Comparison of ENCODE assay signal across 23 cellular contexts in the genomic region with DNA sequence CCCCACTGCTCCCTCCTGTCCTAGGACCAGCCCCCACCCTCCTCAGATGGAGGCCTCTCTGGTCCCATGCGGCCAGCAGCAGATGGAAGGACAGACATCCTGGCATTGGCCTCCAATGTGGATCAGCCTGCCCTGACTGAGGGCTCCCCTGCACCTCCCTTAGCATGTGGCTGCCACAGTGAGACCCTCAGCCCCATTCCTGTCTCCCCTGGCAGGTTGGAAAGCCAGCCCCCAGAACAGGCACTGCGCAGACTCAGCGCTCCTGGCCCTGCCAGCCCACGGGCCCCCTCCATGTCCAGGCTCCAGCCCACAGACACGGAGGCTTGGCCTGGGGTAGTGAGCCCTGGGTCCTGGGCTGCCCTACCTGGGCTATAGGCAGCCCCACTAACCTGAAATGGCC. TPM values are rescaled to one million over a fixed set of nuclear protein-coding genes. Genes with fewer than 3 reads are reported as not detected.
"Had no signal": no experiment of that assay in that cellular context is flagged by ENCODE, and none has a peak within 500 bp of the region (broad histone marks: within the 10 kb centered on the region; RNA-seq: fewer than 3 reads in every experiment).

No MANE protein-coding gene starts in this region.

- H3K36me3 ChIP-seq: MG63, SJCRH30 had no signal

- H3K9me3 ChIP-seq: MG63, SJCRH30 had no signal

- ATAC-seq: SK-N-SH treated with all-trans-retinoic acid at 6 μM for 48 hours had no signal

- H3K27me3 ChIP-seq: MG63 had no signal

- FAIRE-seq: RCC 7860 had no signal

- H3K4me3 ChIP-seq: MG63, SJCRH30 had no signal

- DNase-seq: IMR-90, Karpas-422, KG1, MG63, NCI-H1092, NCI-H1105 treated with DMSO at 0.1 percent for 48 hours, NCI-H1417 treated with DMSO at 0.1 percent for 48 hours, NCI-H146, NCI-H1694 treated with DMSO at 0.1 percent for 48 hours, NCI-H1930, NCI-H2081, NCI-H2107, NCI-H226, NCI-H446, NCI-H510A, NCI-H524 treated with DMSO at 0.1 percent for 48 hours, NCI-H69, NCI-H774, RPMI8226, SHP77 treated with DMSO at 0.1 percent for 48 hours, SJCRH30 had no signal

- H3K4me1 ChIP-seq: SJCRH30 had no signal

- H3K27ac ChIP-seq: SJCRH30 had no signal

RNA-seq across cellular contexts. Expression of gene DIO3, which starts 47.2 kb away (rescaled TPM):
- total RNA-seq: IMR-90, SJCRH30 had no signal
- polyA plus RNA-seq: IMR-90 had no signal
